Comparison of ENCODE assay signal across 10 cellular contexts in genomic region chr22:30327864-30328345, GRCh38. TPM values are rescaled to one million over a fixed set of nuclear protein-coding genes. Genes with fewer than 3 reads are reported as not detected.
DNase-seq lines count a peak whose midpoint lies in the region; ATAC-seq and TF ChIP-seq lines count a peak whose summit lies in the region.
"Had no signal": no experiment of that assay in that cellular context is flagged by ENCODE, and none has a peak within 500 bp of the region (broad histone marks: within the 10 kb centered on the region; RNA-seq: fewer than 3 reads in every experiment).

No MANE protein-coding gene starts in this region.

- CTCF ChIA-PET in CD8-positive, alpha-beta T cell (lab: Charles Lee) = interaction anchor here (1.1 to 16.3 kb wide), 9 partner anchors 10 to 64 kb away, joined by 3 to 185 read pairs (median 6); partner anchors contain the start of genes CASTOR1, CCDC157, RNF215 and SF3A1
- CTCF ChIA-PET in A673 (lab: Charles Lee) = no interaction called here

- peak overlapping the region; percentile 18 to 85 for H3K9ac ChIP-seq in mucosa of rectum (ENCODE audit: low read depth in 1 of 2, low read length in 2 of 2)

- H3K4me1 Mint-ChIP-seq in CD8-positive, alpha-beta T cell (ENCODE audit: low read depth) = peaks cover 38% of the 10 kb centered on the region

- peaks cover under 1% of the 10 kb centered on the region for H3K36me3 ChIP-seq in CD8-positive, alpha-beta T cell (ENCODE audit: insufficient read depth, low read length)
- H3K36me3 ChIP-seq in brain microvascular endothelial cell (replicated peaks) (peaks cover 12% of the 10 kb centered on the region), mucosa of rectum (ENCODE audit: control insufficient read depth in 2 of 2, insufficient read depth in 2 of 2, low read length in 2 of 2) (peaks cover 4 to 19% of the 10 kb centered on the region in 2 donors), A673 (ENCODE audit: insufficient read depth, low read length, poor library complexity, severe bottlenecking) (peaks cover 13% of the 10 kb centered on the region)
- H3K36me3 ChIP-seq: ovary had no signal

- intact Hi-C loops in CD8-positive, alpha-beta T cell (cut with DNase I, micrococcal nuclease) = loop anchor here (1.0 to 5.0 kb wide), 6 partner anchors 22 to 264 kb away; partner anchors contain the start of genes SF3A1 (in 2 of the 2), CASTOR1 (in 1 of the 2) and PES1 (in 1 of the 2)
- intact Hi-C loops in A673 (cut with micrococcal nuclease; ENCODE audit: unreplicated experiment) = no loop called here

- BruUV-seq in A673 (replicated peaks; lab: Mats Ljungman, UMichigan) = no TSS peak

- in situ Hi-C loops in brain microvascular endothelial cell (cut with HindIII; ENCODE audit: low pct_ligation_motif_present, low sequenced_read_pairs) = no loop called here

- H3K27me3 ChIP-seq in CD8-positive, alpha-beta T cell (ENCODE audit: insufficient read depth, low read length) = no peaks in the 10 kb centered on the region
- H3K27me3 ChIP-seq in brain microvascular endothelial cell (replicated peaks) (no peaks in the 10 kb centered on the region), mucosa of rectum (ENCODE audit: control insufficient read depth in 2 of 2, insufficient read depth in 2 of 2, low read length in 2 of 2) (no peaks in the 10 kb centered on the region), A673 (replicated peaks; ENCODE audit: insufficient read depth, low read depth, low read length, poor library complexity) (no peaks in the 10 kb centered on the region)
- H3K27me3 ChIP-seq: ovary, tibial artery had no signal

- no peaks in the 10 kb centered on the region for H3K27me3 Mint-ChIP-seq in CD8-positive, alpha-beta T cell (ENCODE audit: low read depth)

- peaks cover 54% of the 10 kb centered on the region for H3K36me3 Mint-ChIP-seq in CD8-positive, alpha-beta T cell

- peak overlapping the region; percentile 79 for H3K4me3 Mint-ChIP-seq in CD8-positive, alpha-beta T cell

- DNase-seq in CD8-positive, alpha-beta T cell = no peak
- DNase-seq in HuH-7.5 (ENCODE audit: low spot score) (peak; percentile 42), brain microvascular endothelial cell (no peak), A673 (ENCODE audit: low spot score) (no peak)
- DNase-seq in stimulated activated CD4-positive, alpha-beta T cell treated with anti-CD3 and anti-CD28 coated beads, Interleukin-12 subunit alpha, Interleukin-12 subunit beta, amount 100 ng/mL, for 4 hours = no peak
- DNase-seq in stimulated activated CD4-positive, alpha-beta T cell treated with anti-CD3 and anti-CD28 coated beads, Interleukin-15, amount 100 ng/mL, for 24 hours = no peak
- DNase-seq: ovary, tibial artery had no signal

- TF ChIP-seq CTCF in CD8-positive, alpha-beta T cell (IDR thresholded peaks at IDR 0.05) = no peak
- TF ChIP-seq CTCF in brain microvascular endothelial cell (IDR thresholded peaks at IDR 0.05; ENCODE audit: low read depth, low read length, missing control alignments) (peak; percentile 12), A673 (conservative IDR thresholded peaks at IDR 0.05; ENCODE audit: low read depth, low read length) (no peak)

- H3K9me3 Mint-ChIP-seq in CD8-positive, alpha-beta T cell = no peaks in the 10 kb centered on the region

- POLR2A ChIA-PET in CD8-positive, alpha-beta T cell (lab: Charles Lee) = interaction anchor here (1.2 to 11.4 kb wide), 4 partner anchors 10 to 69 kb away, joined by 3 to 184 read pairs (median 74); partner anchors contain the start of genes CASTOR1 and SEC14L2
- POLR2A ChIA-PET in A673 (lab: Charles Lee; ENCODE audit: low non-redundant PET) = no interaction called here

- peak overlapping the region; percentile 91 for H3K27ac Mint-ChIP-seq in CD8-positive, alpha-beta T cell

- no peaks in the 10 kb centered on the region for H3K9me3 ChIP-seq in CD8-positive, alpha-beta T cell (ENCODE audit: low read length)
- H3K9me3 ChIP-seq in mucosa of rectum (ENCODE audit: control insufficient read depth in 2 of 2, low read length in 2 of 2) (no peaks in the 10 kb centered on the region), A673 (ENCODE audit: low read depth, low read length, poor library complexity, severe bottlenecking) (no peaks in the 10 kb centered on the region)
- H3K9me3 ChIP-seq: ovary, tibial artery had no signal

- ATAC-seq in CD8-positive, alpha-beta T cell = no peak
- no peak for ATAC-seq in GM18511 (IDR thresholded peaks at IDR 0.05; ENCODE audit: unreplicated experiment)

- H3K4me1 ChIP-seq in CD8-positive, alpha-beta T cell (ENCODE audit: insufficient read depth, low read length) = peaks cover 36% of the 10 kb centered on the region
- H3K4me1 ChIP-seq in mucosa of rectum (ENCODE audit: control insufficient read depth in 2 of 2, insufficient read depth in 2 of 2, low read length in 2 of 2) = peaks cover 33 to 50% of the 10 kb centered on the region in 2 donors
- peaks cover 23% of the 10 kb centered on the region for H3K4me1 ChIP-seq in A673 (ENCODE audit: insufficient read depth, low read length, poor library complexity, severe bottlenecking)

- no peak overlapping the region for H3K4me3 ChIP-seq in CD8-positive, alpha-beta T cell (ENCODE audit: low read depth, low read length)
- H3K4me3 ChIP-seq in brain microvascular endothelial cell (ENCODE audit: low read depth, low read length) = no peak overlapping the region
- H3K4me3 ChIP-seq in mucosa of rectum (ENCODE audit: low read length in 2 of 2) = peak overlapping the region in 1 of 2 donors; percentile 84
- H3K4me3 ChIP-seq in A673 (ENCODE audit: low read depth, low read length, poor library complexity, severe bottlenecking) = no peak overlapping the region

- no peak overlapping the region for H3K27ac ChIP-seq in CD8-positive, alpha-beta T cell (ENCODE audit: low read depth, low read length)
- no peak overlapping the region for H3K27ac ChIP-seq in brain microvascular endothelial cell
- peak overlapping the region; percentile 90 to 92 for H3K27ac ChIP-seq in mucosa of rectum (ENCODE audit: low read depth in 2 of 2, low read length in 2 of 2)
- no peak overlapping the region for H3K27ac ChIP-seq in A673 (ENCODE audit: low read depth, low read length, poor library complexity, severe bottlenecking)

RNA-seq across cellular contexts. Expression of gene TBC1D10A, which starts 1.2 kb away (rescaled TPM):
- total RNA-seq in CD8-positive, alpha-beta T cell = 10 to 100 TPM; 77.5 to 87.3 TPM
- 8.4 and 10.6 TPM in 2 replicates for total RNA-seq in A673 (2021)

RNA-seq across cellular contexts. Expression of gene SF3A1, which starts 28.8 kb away (rescaled TPM):
- 100 to 1,000 TPM; 406 to 422 TPM for total RNA-seq in CD8-positive, alpha-beta T cell
- total RNA-seq in A673 (2021) = 346 and 366 TPM in 2 replicates

RNA-seq across cellular contexts. Expression of gene CCDC157, which starts 28.9 kb away (rescaled TPM):
- 10 to 100 TPM in 1 of 2 experiments, 1 to 10 TPM in 1; 8.7 to 11.7 TPM for total RNA-seq in CD8-positive, alpha-beta T cell
- 5.7 and 6.0 TPM in 2 replicates for total RNA-seq in A673 (2021)

RNA-seq across cellular contexts. Expression of gene CASTOR1, which starts 38.6 kb away (rescaled TPM):
- 10 to 100 TPM; 17.2 to 21.9 TPM for total RNA-seq in CD8-positive, alpha-beta T cell
- total RNA-seq in A673 (2021) = 2.0 and 5.5 TPM in 2 replicates

RNA-seq across cellular contexts. Expression of gene RNF215, which starts 59.3 kb away (rescaled TPM):
- 1 to 10 TPM; 7.0 to 7.4 TPM for total RNA-seq in CD8-positive, alpha-beta T cell
- 18.9 and 22.4 TPM in 2 replicates for total RNA-seq in A673 (2021)

Comparison
In these comparisons a context has a peak if more than half of its experiments do, and no peak if none do; other contexts are left out.
1. H3K27ac ChIP-seq: peak in mucosa of rectum (2 of 2); none in CD8-positive, alpha-beta T cell (single experiment), brain microvascular endothelial cell (single experiment) and A673 (single experiment).